1 cellular context compared by ENCODE assay signal in the genomic region with DNA sequence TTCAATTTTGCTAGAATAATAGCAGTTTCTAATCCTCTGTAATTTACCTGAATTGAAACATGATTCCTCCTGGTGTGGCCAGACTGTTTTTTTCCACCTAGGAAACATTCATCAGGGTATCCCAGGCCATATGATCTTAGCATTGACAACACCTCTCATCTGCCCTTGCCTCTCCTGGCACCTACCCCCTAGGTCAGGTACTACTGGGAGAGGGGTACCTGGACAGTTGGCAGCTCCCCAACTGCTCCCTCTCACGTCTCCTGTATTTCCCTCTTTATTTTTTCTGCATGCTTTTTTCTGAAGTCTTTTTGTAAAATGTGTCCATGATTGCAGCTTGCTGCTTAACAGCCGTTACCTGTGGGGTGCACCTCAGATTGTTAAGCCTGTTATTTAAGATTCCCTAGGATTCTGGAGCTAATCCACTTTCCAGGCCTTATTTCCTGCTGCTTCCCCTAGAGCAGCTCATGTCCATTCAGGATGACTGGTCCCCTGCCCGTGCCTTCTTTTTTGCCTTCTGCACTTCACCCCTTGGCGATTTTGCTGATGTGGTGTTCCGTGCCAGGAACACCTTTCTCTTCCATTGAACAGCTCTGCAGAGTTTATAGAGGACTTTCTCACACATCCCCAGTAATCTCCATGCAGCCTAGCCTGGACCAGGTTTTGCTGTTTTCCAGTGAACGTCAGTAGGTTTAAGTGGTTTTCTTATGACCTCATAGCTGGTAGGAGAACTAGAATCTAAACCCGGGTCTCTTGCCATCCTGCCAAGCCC.
TF ChIP-seq lines count a peak whose summit lies in the region.

No MANE protein-coding gene starts in this region.

TF ChIP-seq in K562, 482 proteins besides CTCF, POLR2A, EP300 and RAD21 (continued from another document):
- TF ChIP-seq CREM (IDR thresholded peaks at IDR 0.05; ENCODE audit: low read depth) = peak; percentile 41; the same call in 1 of the 2 replicates
- no peak for TF ChIP-seq EHMT2 (IDR thresholded peaks at IDR 0.05)
- no peak for TF ChIP-seq TARDBP (IDR thresholded peaks at IDR 0.05)
- TF ChIP-seq ETV6 (IDR thresholded peaks at IDR 0.05; ENCODE audit: borderline replicate concordance in 1 of 2, low read depth in 2 of 2, low read length in 1 of 2) = no peak
- TF ChIP-seq ETV6 (CRISPR knock-in tag; IDR thresholded peaks at IDR 0.05; ENCODE audit: borderline replicate concordance) = no peak
- TF ChIP-seq C11orf30 (IDR thresholded peaks at IDR 0.05; ENCODE audit: low read depth) = peak; percentile 35; the same call in 1 of the 2 replicates
- TF ChIP-seq GABPB2 (CRISPR knock-in tag; conservative IDR thresholded peaks at IDR 0.05) = no peak
- no peak for TF ChIP-seq ZNF124 (CRISPR knock-in tag; IDR thresholded peaks at IDR 0.05)
- TF ChIP-seq, protein P1, sequence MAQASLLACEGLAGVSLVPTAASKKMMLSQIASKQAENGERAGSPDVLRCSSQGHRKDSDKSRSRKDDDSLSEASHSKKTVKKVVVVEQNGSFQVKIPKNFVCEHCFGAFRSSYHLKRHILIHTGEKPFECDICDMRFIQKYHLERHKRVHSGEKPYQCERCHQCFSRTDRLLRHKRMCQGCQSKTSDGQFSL (CRISPR knock-in tag; IDR thresholded peaks at IDR 0.05) = no peak
- TF ChIP-seq, protein P1 (tag; IDR thresholded peaks at IDR 0.05) = no peak
- TF ChIP-seq, protein P2, sequence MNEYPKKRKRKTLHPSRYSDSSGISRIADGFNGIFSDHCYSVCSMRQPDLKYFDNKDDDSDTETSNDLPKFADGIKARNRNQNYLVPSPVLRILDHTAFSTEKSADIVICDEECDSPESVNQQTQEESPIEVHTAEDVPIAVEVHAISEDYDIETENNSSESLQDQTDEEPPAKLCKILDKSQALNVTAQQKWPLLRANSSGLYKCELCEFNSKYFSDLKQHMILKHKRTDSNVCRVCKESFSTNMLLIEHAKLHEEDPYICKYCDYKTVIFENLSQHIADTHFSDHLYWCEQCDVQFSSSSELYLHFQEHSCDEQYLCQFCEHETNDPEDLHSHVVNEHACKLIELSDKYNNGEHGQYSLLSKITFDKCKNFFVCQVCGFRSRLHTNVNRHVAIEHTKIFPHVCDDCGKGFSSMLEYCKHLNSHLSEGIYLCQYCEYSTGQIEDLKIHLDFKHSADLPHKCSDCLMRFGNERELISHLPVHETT (CRISPR knock-in tag; conservative IDR thresholded peaks at IDR 0.05 in 1 of 2, IDR thresholded peaks at IDR 0.05 in 1 of 2) = no peak
- no peak for TF ChIP-seq CREB1 (IDR thresholded peaks at IDR 0.05)
- TF ChIP-seq CREB1 (CRISPR knock-in tag; IDR thresholded peaks at IDR 0.05) = 0 out of 2 replicates have a peak, but pooled peaks have one; percentile 23
- no peak for TF ChIP-seq RFX5 (IDR thresholded peaks at IDR 0.05; ENCODE audit: low read depth, low read length)
- no peak for TF ChIP-seq POLR2H (tag; IDR thresholded peaks at IDR 0.05; ENCODE audit: low read depth)
- TF ChIP-seq MBD2 (IDR thresholded peaks at IDR 0.05; ENCODE audit: borderline replicate concordance, low read depth) = no peak
- no peak for TF ChIP-seq TCF7 (IDR thresholded peaks at IDR 0.05; ENCODE audit: borderline replicate concordance)
- peak; percentile 57; the same call in 1 of the 2 replicates for TF ChIP-seq ATF7 (IDR thresholded peaks at IDR 0.05)
- no peak for TF ChIP-seq HDAC8 (tag; IDR thresholded peaks at IDR 0.05)
- TF ChIP-seq ZNF316 (IDR thresholded peaks at IDR 0.05) = peak; percentile 45
- TF ChIP-seq FOXJ2 (tag; IDR thresholded peaks at IDR 0.05) = no peak
- TF ChIP-seq, protein P3, sequence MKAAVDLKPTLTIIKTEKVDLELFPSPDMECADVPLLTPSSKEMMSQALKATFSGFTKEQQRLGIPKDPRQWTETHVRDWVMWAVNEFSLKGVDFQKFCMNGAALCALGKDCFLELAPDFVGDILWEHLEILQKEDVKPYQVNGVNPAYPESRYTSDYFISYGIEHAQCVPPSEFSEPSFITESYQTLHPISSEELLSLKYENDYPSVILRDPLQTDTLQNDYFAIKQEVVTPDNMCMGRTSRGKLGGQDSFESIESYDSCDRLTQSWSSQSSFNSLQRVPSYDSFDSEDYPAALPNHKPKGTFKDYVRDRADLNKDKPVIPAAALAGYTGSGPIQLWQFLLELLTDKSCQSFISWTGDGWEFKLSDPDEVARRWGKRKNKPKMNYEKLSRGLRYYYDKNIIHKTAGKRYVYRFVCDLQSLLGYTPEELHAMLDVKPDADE (conservative IDR thresholded peaks at IDR 0.05; ENCODE audit: control insufficient read depth, low read depth, low read length) = no peak
- TF ChIP-seq NBN (IDR thresholded peaks at IDR 0.05; ENCODE audit: low read depth) = no peak
- no peak for TF ChIP-seq ZNF239 (CRISPR knock-in tag; IDR thresholded peaks at IDR 0.05)
- TF ChIP-seq, protein P4, sequence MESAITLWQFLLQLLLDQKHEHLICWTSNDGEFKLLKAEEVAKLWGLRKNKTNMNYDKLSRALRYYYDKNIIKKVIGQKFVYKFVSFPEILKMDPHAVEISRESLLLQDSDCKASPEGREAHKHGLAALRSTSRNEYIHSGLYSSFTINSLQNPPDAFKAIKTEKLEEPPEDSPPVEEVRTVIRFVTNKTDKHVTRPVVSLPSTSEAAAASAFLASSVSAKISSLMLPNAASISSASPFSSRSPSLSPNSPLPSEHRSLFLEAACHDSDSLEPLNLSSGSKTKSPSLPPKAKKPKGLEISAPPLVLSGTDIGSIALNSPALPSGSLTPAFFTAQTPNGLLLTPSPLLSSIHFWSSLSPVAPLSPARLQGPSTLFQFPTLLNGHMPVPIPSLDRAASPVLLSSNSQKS (CRISPR knock-in tag; IDR thresholded peaks at IDR 0.05) = no peak
- no peak for TF ChIP-seq SIRT6 (IDR thresholded peaks at IDR 0.05; ENCODE audit: low read depth, low read length)
- no peak for TF ChIP-seq CEBPB (tag; IDR thresholded peaks at IDR 0.05)
- TF ChIP-seq, protein P5, sequence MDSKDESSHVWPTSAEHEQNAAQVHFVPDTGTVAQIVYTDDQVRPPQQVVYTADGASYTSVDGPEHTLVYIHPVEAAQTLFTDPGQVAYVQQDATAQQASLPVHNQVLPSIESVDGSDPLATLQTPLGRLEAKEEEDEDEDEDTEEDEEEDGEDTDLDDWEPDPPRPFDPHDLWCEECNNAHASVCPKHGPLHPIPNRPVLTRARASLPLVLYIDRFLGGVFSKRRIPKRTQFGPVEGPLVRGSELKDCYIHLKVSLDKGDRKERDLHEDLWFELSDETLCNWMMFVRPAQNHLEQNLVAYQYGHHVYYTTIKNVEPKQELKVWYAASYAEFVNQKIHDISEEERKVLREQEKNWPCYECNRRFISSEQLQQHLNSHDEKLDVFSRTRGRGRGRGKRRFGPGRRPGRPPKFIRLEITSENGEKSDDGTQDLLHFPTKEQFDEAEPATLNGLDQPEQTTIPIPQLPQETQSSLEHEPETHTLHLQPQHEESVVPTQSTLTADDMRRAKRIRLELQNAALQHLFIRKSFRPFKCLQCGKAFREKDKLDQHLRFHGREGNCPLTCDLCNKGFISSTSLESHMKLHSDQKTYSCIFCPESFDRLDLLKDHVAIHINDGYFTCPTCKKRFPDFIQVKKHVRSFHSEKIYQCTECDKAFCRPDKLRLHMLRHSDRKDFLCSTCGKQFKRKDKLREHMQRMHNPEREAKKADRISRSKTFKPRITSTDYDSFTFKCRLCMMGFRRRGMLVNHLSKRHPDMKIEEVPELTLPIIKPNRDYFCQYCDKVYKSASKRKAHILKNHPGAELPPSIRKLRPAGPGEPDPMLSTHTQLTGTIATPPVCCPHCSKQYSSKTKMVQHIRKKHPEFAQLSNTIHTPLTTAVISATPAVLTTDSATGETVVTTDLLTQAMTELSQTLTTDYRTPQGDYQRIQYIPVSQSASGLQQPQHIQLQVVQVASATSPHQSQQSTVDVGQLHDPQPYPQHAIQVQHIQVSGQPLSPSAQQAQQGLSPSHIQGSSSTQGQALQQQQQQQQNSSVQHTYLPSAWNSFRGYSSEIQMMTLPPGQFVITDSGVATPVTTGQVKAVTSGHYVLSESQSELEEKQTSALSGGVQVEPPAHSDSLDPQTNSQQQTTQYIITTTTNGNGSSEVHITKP (IDR thresholded peaks at IDR 0.05; ENCODE audit: partially characterized antibody) = peak; percentile 55
- TF ChIP-seq, protein P6, sequence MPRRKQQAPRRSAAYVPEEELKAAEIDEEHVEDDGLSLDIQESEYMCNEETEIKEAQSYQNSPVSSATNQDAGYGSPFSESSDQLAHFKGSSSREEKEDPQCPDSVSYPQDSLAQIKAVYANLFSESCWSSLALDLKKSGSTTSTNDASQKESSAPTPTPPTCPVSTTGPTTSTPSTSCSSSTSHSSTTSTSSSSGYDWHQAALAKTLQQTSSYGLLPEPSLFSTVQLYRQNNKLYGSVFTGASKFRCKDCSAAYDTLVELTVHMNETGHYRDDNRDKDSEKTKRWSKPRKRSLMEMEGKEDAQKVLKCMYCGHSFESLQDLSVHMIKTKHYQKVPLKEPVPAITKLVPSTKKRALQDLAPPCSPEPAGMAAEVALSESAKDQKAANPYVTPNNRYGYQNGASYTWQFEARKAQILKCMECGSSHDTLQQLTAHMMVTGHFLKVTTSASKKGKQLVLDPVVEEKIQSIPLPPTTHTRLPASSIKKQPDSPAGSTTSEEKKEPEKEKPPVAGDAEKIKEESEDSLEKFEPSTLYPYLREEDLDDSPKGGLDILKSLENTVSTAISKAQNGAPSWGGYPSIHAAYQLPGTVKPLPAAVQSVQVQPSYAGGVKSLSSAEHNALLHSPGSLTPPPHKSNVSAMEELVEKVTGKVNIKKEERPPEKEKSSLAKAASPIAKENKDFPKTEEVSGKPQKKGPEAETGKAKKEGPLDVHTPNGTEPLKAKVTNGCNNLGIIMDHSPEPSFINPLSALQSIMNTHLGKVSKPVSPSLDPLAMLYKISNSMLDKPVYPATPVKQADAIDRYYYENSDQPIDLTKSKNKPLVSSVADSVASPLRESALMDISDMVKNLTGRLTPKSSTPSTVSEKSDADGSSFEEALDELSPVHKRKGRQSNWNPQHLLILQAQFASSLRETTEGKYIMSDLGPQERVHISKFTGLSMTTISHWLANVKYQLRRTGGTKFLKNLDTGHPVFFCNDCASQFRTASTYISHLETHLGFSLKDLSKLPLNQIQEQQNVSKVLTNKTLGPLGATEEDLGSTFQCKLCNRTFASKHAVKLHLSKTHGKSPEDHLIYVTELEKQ (CRISPR knock-in tag; IDR thresholded peaks at IDR 0.05) = no peak
- peak; percentile 78 for TF ChIP-seq NEUROD1 (IDR thresholded peaks at IDR 0.05; ENCODE audit: borderline replicate concordance, low read depth, low read length, partially characterized antibody)
- TF ChIP-seq ZNF354B (CRISPR knock-in tag; IDR thresholded peaks at IDR 0.05) = no peak
- no peak for TF ChIP-seq SMARCA4 (IDR thresholded peaks at IDR 0.05)
- no peak for TF ChIP-seq POLR2AphosphoS2 (IDR thresholded peaks at IDR 0.05; ENCODE audit: low read length)
- TF ChIP-seq ZFP36 (IDR thresholded peaks at IDR 0.05; ENCODE audit: low read depth, low read length, partially characterized antibody) = no peak
- no peak for TF ChIP-seq ZNF431 (CRISPR knock-in tag; IDR thresholded peaks at IDR 0.05)
